1 cellular context compared by ENCODE assay signal in the genomic region with DNA sequence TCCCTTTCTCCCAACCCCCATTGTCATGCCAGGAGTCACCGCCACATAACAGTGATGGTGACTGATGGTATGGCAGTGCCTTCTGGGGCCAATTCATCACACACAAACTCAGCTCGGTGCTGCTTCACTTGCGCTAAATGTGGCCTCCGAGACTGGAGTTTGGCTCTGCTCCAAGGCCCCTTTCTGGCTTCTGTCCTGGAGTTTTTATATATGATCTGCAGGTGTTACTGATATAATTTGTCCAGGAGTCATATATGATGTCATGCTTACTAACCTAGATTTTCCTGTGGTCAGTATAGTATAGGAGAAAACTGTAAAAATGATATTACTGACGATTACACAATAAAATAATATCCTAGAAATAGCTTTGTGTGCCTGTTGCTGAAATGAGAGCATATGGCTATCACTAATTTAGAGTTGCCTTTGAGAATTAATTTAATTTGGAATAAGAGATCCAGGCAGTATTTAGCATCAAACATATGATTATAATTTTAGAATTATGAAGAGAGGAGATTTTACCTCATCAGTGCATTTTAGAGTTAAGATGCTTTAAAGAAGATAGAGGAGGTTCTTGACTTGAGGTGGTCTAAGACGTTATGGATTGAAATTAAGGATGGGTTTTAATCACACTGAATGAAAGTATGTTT.
A peak's percentile ranks its signal among the peaks of the same experiment; 100 is the strongest.
TF ChIP-seq lines count a peak whose summit lies in the region.

No MANE protein-coding gene starts in this region.

TF ChIP-seq in HEK293, 187 proteins besides CTCF, POLR2A, EP300 and RAD21 (continued from another document and continues in another):
- TF ChIP-seq ZNF169 (tag by site-specific recombination; IDR thresholded peaks at IDR 0.05): no peak
- no peak for TF ChIP-seq ZNF629 (tag by site-specific recombination; IDR thresholded peaks at IDR 0.05)
- no peak for TF ChIP-seq GLI2 (tag by site-specific recombination; IDR thresholded peaks at IDR 0.05; ENCODE audit: borderline replicate concordance, low read depth)
- no peak for TF ChIP-seq ZNF324 (tag by site-specific recombination; IDR thresholded peaks at IDR 0.05)
- no peak for TF ChIP-seq ZNF394 (tag by site-specific recombination; IDR thresholded peaks at IDR 0.05; ENCODE audit: borderline replicate concordance)
- no peak for TF ChIP-seq ZNF155 (tag by site-specific recombination; IDR thresholded peaks at IDR 0.05)
- TF ChIP-seq ZNF404 (tag by site-specific recombination; IDR thresholded peaks at IDR 0.05): no peak
- TF ChIP-seq ZNF837 (tag by site-specific recombination; IDR thresholded peaks at IDR 0.05): no peak
- no peak for TF ChIP-seq ZSCAN30 (tag by site-specific recombination; IDR thresholded peaks at IDR 0.05)
- TF ChIP-seq SCRT2 (tag by site-specific recombination; IDR thresholded peaks at IDR 0.05): peak; percentile 71; the same call in 1 of the 2 replicates
- TF ChIP-seq FEZF1 (tag by site-specific recombination; IDR thresholded peaks at IDR 0.05): no peak
- TF ChIP-seq, protein P1, sequence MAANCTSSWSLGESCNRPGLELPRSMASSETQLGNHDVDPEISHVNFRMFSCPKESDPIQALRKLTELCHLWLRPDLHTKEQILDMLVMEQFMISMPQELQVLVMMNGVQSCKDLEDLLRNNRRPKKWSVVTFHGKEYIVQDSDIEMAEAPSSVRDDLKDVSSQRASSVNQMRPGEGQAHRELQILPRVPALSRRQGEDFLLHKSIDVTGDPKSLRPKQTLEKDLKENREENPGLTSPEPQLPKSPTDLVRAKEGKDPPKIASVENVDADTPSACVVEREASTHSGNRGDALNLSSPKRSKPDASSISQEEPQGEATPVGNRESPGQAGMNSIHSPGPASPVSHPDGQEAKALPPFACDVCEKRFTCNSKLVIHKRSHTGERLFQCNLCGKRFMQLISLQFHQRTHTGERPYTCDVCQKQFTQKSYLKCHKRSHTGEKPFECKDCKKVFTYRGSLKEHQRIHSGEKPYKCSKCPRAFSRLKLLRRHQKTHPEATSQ (tag by site-specific recombination; IDR thresholded peaks at IDR 0.05): no peak
- TF ChIP-seq KLF1 (tag by site-specific recombination; IDR thresholded peaks at IDR 0.05): no peak
- peak; percentile 56 for TF ChIP-seq ZBTB21 (tag by site-specific recombination; IDR thresholded peaks at IDR 0.05)
- no peak for TF ChIP-seq ZBTB44 (tag by site-specific recombination; IDR thresholded peaks at IDR 0.05)
- TF ChIP-seq MYNN (tag by site-specific recombination; IDR thresholded peaks at IDR 0.05; ENCODE audit: borderline replicate concordance): no peak
- TF ChIP-seq ZNF16 (tag by site-specific recombination; IDR thresholded peaks at IDR 0.05; ENCODE audit: low read depth): no peak
- TF ChIP-seq ZNF112 (tag by site-specific recombination; IDR thresholded peaks at IDR 0.05): no peak
- TF ChIP-seq IKZF3 (tag by site-specific recombination; IDR thresholded peaks at IDR 0.05): 0 out of 2 replicates have a peak, but pooled peaks have one; percentile 27
- TF ChIP-seq ZNF704 (tag by site-specific recombination; IDR thresholded peaks at IDR 0.05): no peak
- TF ChIP-seq, protein P2, sequence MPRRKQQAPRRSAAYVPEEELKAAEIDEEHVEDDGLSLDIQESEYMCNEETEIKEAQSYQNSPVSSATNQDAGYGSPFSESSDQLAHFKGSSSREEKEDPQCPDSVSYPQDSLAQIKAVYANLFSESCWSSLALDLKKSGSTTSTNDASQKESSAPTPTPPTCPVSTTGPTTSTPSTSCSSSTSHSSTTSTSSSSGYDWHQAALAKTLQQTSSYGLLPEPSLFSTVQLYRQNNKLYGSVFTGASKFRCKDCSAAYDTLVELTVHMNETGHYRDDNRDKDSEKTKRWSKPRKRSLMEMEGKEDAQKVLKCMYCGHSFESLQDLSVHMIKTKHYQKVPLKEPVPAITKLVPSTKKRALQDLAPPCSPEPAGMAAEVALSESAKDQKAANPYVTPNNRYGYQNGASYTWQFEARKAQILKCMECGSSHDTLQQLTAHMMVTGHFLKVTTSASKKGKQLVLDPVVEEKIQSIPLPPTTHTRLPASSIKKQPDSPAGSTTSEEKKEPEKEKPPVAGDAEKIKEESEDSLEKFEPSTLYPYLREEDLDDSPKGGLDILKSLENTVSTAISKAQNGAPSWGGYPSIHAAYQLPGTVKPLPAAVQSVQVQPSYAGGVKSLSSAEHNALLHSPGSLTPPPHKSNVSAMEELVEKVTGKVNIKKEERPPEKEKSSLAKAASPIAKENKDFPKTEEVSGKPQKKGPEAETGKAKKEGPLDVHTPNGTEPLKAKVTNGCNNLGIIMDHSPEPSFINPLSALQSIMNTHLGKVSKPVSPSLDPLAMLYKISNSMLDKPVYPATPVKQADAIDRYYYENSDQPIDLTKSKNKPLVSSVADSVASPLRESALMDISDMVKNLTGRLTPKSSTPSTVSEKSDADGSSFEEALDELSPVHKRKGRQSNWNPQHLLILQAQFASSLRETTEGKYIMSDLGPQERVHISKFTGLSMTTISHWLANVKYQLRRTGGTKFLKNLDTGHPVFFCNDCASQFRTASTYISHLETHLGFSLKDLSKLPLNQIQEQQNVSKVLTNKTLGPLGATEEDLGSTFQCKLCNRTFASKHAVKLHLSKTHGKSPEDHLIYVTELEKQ (tag by site-specific recombination; IDR thresholded peaks at IDR 0.05; ENCODE audit: borderline replicate concordance): no peak
- no peak for TF ChIP-seq ZNF138 (tag by site-specific recombination; IDR thresholded peaks at IDR 0.05; ENCODE audit: borderline replicate concordance)
- TF ChIP-seq, protein P3, sequence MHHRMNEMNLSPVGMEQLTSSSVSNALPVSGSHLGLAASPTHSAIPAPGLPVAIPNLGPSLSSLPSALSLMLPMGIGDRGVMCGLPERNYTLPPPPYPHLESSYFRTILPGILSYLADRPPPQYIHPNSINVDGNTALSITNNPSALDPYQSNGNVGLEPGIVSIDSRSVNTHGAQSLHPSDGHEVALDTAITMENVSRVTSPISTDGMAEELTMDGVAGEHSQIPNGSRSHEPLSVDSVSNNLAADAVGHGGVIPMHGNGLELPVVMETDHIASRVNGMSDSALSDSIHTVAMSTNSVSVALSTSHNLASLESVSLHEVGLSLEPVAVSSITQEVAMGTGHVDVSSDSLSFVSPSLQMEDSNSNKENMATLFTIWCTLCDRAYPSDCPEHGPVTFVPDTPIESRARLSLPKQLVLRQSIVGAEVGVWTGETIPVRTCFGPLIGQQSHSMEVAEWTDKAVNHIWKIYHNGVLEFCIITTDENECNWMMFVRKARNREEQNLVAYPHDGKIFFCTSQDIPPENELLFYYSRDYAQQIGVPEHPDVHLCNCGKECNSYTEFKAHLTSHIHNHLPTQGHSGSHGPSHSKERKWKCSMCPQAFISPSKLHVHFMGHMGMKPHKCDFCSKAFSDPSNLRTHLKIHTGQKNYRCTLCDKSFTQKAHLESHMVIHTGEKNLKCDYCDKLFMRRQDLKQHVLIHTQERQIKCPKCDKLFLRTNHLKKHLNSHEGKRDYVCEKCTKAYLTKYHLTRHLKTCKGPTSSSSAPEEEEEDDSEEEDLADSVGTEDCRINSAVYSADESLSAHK (tag by site-specific recombination; IDR thresholded peaks at IDR 0.05): no peak
- no peak for TF ChIP-seq ZNF785 (tag by site-specific recombination; IDR thresholded peaks at IDR 0.05)
- TF ChIP-seq ZFHX2 (tag by site-specific recombination; conservative IDR thresholded peaks at IDR 0.05): no peak
- no peak for TF ChIP-seq ZNF274 (IDR thresholded peaks at IDR 0.05; ENCODE audit: low read length)
- TF ChIP-seq ZNF274 (tag by site-specific recombination; IDR thresholded peaks at IDR 0.05; ENCODE audit: borderline replicate concordance): no peak
- TF ChIP-seq ZIC2 (tag by site-specific recombination; IDR thresholded peaks at IDR 0.05): 0 out of 2 replicates have a peak, but pooled peaks have one; percentile 23
- no peak for TF ChIP-seq ZNF513 (tag by site-specific recombination; IDR thresholded peaks at IDR 0.05)
- TF ChIP-seq, protein P4, sequence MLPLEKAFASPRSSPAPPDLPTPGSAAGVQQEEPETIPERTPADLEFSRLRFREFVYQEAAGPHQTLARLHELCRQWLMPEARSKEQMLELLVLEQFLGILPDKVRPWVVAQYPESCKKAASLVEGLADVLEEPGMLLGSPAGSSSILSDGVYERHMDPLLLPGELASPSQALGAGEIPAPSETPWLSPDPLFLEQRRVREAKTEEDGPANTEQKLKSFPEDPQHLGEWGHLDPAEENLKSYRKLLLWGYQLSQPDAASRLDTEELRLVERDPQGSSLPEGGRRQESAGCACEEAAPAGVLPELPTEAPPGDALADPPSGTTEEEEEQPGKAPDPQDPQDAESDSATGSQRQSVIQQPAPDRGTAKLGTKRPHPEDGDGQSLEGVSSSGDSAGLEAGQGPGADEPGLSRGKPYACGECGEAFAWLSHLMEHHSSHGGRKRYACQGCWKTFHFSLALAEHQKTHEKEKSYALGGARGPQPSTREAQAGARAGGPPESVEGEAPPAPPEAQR (tag by site-specific recombination; IDR thresholded peaks at IDR 0.05): no peak
- no peak for TF ChIP-seq KLF16 (tag by site-specific recombination; IDR thresholded peaks at IDR 0.05)
- no peak for TF ChIP-seq ZNF518A (tag by site-specific recombination; conservative IDR thresholded peaks at IDR 0.05; ENCODE audit: low read depth)
- no peak for TF ChIP-seq KLF17 (tag by site-specific recombination; IDR thresholded peaks at IDR 0.05)
- TF ChIP-seq OSR2 (tag by site-specific recombination; IDR thresholded peaks at IDR 0.05): peak; percentile 83
- no peak for TF ChIP-seq ZNF350 (tag by site-specific recombination; IDR thresholded peaks at IDR 0.05)
- no peak for TF ChIP-seq ZNF521 (tag by site-specific recombination; IDR thresholded peaks at IDR 0.05)
- TF ChIP-seq ZNF202 (tag by site-specific recombination; IDR thresholded peaks at IDR 0.05; ENCODE audit: borderline replicate concordance): no peak
- no peak for TF ChIP-seq ZXDB (tag by site-specific recombination; IDR thresholded peaks at IDR 0.05)
- TF ChIP-seq SETDB1 (IDR thresholded peaks at IDR 0.05; ENCODE audit: insufficient read length, low read length): no peak
- TF ChIP-seq ZNF174 (tag by site-specific recombination; IDR thresholded peaks at IDR 0.05): no peak
